6 cellular contexts compared by ENCODE assay signal in the genomic region with DNA sequence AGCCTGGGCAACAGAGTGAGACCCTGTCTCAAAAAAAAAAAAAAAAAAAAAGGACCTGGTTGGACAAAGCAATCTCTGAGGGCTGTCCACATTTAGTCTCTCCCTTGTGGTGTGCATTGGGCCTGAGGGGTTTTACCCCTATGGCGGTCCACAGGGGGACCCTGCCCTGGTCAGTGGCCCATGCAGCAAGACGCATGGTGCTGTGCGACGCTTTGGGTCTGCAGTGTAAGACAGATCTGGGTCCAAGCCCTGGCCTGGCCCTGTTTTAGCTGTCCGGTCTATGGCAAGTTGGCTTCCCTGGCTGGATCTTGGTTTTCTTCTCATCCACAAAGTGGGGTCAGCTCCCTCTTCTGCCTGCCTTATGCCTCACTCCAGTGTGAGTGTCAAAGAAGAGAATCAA.
"Had no signal": no experiment of that assay in that cellular context is flagged by ENCODE, and none has a peak within 500 bp of the region (broad histone marks: within the 10 kb centered on the region; RNA-seq: fewer than 3 reads in every experiment).

No MANE protein-coding gene starts in this region.

- H3K4me3 Mint-ChIP-seq: memory B cell; natural killer cell; stimulated activated naive CD8-positive, alpha-beta T cell treated with anti-CD3 and anti-CD28 coated beads, Interleukin-15, amount 100 ng/mL, for 72 hours had no signal

- DNase-seq: cerebellar nuclear complex, foreskin keratinocyte had no signal

- H3K36me3 Mint-ChIP-seq: natural killer cell had no signal

- ATAC-seq: gastroesophageal sphincter; stimulated activated naive CD8-positive, alpha-beta T cell treated with anti-CD3 and anti-CD28 coated beads, Interleukin-15, amount 100 ng/mL, for 72 hours had no signal

- H3K27ac Mint-ChIP-seq: memory B cell; natural killer cell; stimulated activated naive CD8-positive, alpha-beta T cell treated with anti-CD3 and anti-CD28 coated beads, Interleukin-15, amount 100 ng/mL, for 72 hours had no signal

- H3K4me1 Mint-ChIP-seq: memory B cell; natural killer cell; stimulated activated naive CD8-positive, alpha-beta T cell treated with anti-CD3 and anti-CD28 coated beads, Interleukin-15, amount 100 ng/mL, for 72 hours had no signal

- H3K9me3 Mint-ChIP-seq: natural killer cell had no signal
